17 cellular contexts compared by ENCODE assay signal in genomic region chr2:24771099-24771498, GRCh38.
"Had no signal": no experiment of that assay in that cellular context is flagged by ENCODE, and none has a peak within 500 bp of the region (broad histone marks: within the 10 kb centered on the region; RNA-seq: fewer than 3 reads in every experiment).

No MANE protein-coding gene starts in this region.

- ATAC-seq: activated CD4-positive, CD25-positive, alpha-beta regulatory T cell treated with anti-CD3 and anti-CD28 coated beads, Interleukin-2, amount 50 U/mL, for 24 hours; gastrocnemius medialis; heart right ventricle; left lobe of liver; stimulated activated naive B cell treated with anti-CD40 and anti-IgM and Interleukin-4, amounts not matched to agents 10 μg/mL and 1 μg/mL and 100 μg/mL, for 72 hours had no signal

- H3K27ac Mint-ChIP-seq: activated naive CD8-positive, alpha-beta T cell; dendritic cell treated with granulocyte-macrophage colony-stimulating factor and Interleukin-4, amounts not matched to agents 40 ng/mL and 50 ng/mL, for 4 days; neural progenitor cell; stimulated activated naive B cell treated with anti-CD40 and anti-IgM and Interleukin-4, amounts not matched to agents 10 μg/mL and 1 μg/mL and 100 μg/mL, for 72 hours had no signal

- H3K4me3 Mint-ChIP-seq: activated naive CD8-positive, alpha-beta T cell; dendritic cell treated with granulocyte-macrophage colony-stimulating factor and Interleukin-4, amounts not matched to agents 40 ng/mL and 50 ng/mL, for 4 days; neural progenitor cell; stimulated activated naive B cell treated with anti-CD40 and anti-IgM and Interleukin-4, amounts not matched to agents 10 μg/mL and 1 μg/mL and 100 μg/mL, for 72 hours had no signal

- H3K27me3 Mint-ChIP-seq: activated naive CD8-positive, alpha-beta T cell; dendritic cell treated with granulocyte-macrophage colony-stimulating factor and Interleukin-4, amounts not matched to agents 40 ng/mL and 50 ng/mL, for 4 days had no signal

- DNase-seq: activated CD4-positive, alpha-beta T cell treated with anti-CD3 and anti-CD28 coated beads, Interleukin-2, amount 50 U/mL, for 1 hour; activated effector memory CD4-positive, alpha-beta T cell treated with Interleukin-2 at 50 U/mL for 16 hours; activated T-cell treated with anti-CD3 and anti-CD28 coated beads, Interleukin-2, amount 50 U/mL, for 1 hour; brain microvascular endothelial cell; effector memory CD4-positive, alpha-beta T cell; gastrocnemius medialis; heart right ventricle; sigmoid colon; stimulated activated CD4-positive, alpha-beta T cell treated with anti-CD3 and anti-CD28 coated beads, Interleukin-2, amount 100 ng/mL, for 48 hours; stimulated activated naive B cell treated with anti-CD40 and anti-IgM and Interleukin-4, amounts not matched to agents 10 μg/mL and 1 μg/mL and 100 μg/mL, for 72 hours; T-helper 9 cell; thyroid gland had no signal

- H3K9me3 Mint-ChIP-seq: dendritic cell treated with granulocyte-macrophage colony-stimulating factor and Interleukin-4, amounts not matched to agents 40 ng/mL and 50 ng/mL, for 4 days; neural progenitor cell; stimulated activated naive B cell treated with anti-CD40 and anti-IgM and Interleukin-4, amounts not matched to agents 10 μg/mL and 1 μg/mL and 100 μg/mL, for 72 hours had no signal
